Comparison of ENCODE assay signal across 10 cellular contexts in genomic region chr1:54219688-54220003, GRCh38. TPM values are rescaled to one million over a fixed set of nuclear protein-coding genes. Genes with fewer than 3 reads are reported as not detected.
DNase-seq lines count a peak whose midpoint lies in the region; ATAC-seq and TF ChIP-seq lines count a peak whose summit lies in the region.
"Had no signal": no experiment of that assay in that cellular context is flagged by ENCODE, and none has a peak within 500 bp of the region (broad histone marks: within the 10 kb centered on the region; RNA-seq: fewer than 3 reads in every experiment).

No MANE protein-coding gene starts in this region.

- peaks cover 6% of the 10 kb centered on the region for H4K20me1 ChIP-seq in osteoblast (ENCODE audit: insufficient read depth, low read length)

- peak overlapping the region; percentile 41 for H3K4me3 ChIP-seq in osteoblast (ENCODE audit: insufficient read depth, low read length)

- peaks cover 28% of the 10 kb centered on the region for H3K4me1 Mint-ChIP-seq in stimulated activated naive CD8-positive, alpha-beta T cell treated with anti-CD3 and anti-CD28 coated beads, Interleukin-15, amount 100 ng/mL, for 72 hours
- H3K4me1 Mint-ChIP-seq in dendritic cell treated with granulocyte-macrophage colony-stimulating factor and Interleukin-4, amounts not matched to agents 40 ng/mL and 50 ng/mL, for 4 days (ENCODE audit: low read depth) = peaks cover 36% of the 10 kb centered on the region

- H3K9me3 ChIP-seq in osteoblast (ENCODE audit: low read depth, low read length) = no peaks in the 10 kb centered on the region
- H3K9me3 ChIP-seq: Caco-2 had no signal

- peak overlapping the region; percentile 44 to 91 for H3K27ac Mint-ChIP-seq in stimulated activated naive CD8-positive, alpha-beta T cell treated with anti-CD3 and anti-CD28 coated beads, Interleukin-15, amount 100 ng/mL, for 72 hours
- peak overlapping the region; percentile 70 for H3K27ac Mint-ChIP-seq in dendritic cell treated with granulocyte-macrophage colony-stimulating factor and Interleukin-4, amounts not matched to agents 40 ng/mL and 50 ng/mL, for 4 days

- intact Hi-C loops in dendritic cell treated with granulocyte-macrophage colony-stimulating factor and Interleukin-4, amounts not matched to agents 40 ng/mL and 50 ng/mL, for 4 days (cut with micrococcal nuclease) = loop anchor here (10.0 kb wide), 1 partner anchor 265 kb away; no protein-coding TSS in a partner anchor

- H3K79me2 ChIP-seq in osteoblast (ENCODE audit: insufficient read depth, low read length) = no peaks in the 10 kb centered on the region

- H3K36me3 ChIP-seq in osteoblast (ENCODE audit: insufficient read depth, low read length) = peaks cover 45% of the 10 kb centered on the region

- peak overlapping the region; percentile 87 for H3K27ac ChIP-seq in osteoblast (ENCODE audit: low read depth, low read length)

- no peak for ATAC-seq in stimulated activated naive CD8-positive, alpha-beta T cell treated with anti-CD3 and anti-CD28 coated beads, Interleukin-15, amount 100 ng/mL, for 72 hours
- ATAC-seq in stimulated activated naive CD8-positive, alpha-beta T cell treated with anti-CD3 and anti-CD28 coated beads, Interleukin-15, Interleukin-2, amounts not matched to agents 100 U/mL and 50 U/mL, for 24 hours = no peak

- no peaks in the 10 kb centered on the region for H3K9me3 Mint-ChIP-seq in stimulated activated naive CD8-positive, alpha-beta T cell treated with anti-CD3 and anti-CD28 coated beads, Interleukin-15, amount 100 ng/mL, for 72 hours
- no peaks in the 10 kb centered on the region for H3K9me3 Mint-ChIP-seq in dendritic cell treated with granulocyte-macrophage colony-stimulating factor and Interleukin-4, amounts not matched to agents 40 ng/mL and 50 ng/mL, for 4 days

- peaks cover 25% of the 10 kb centered on the region for H3K4me1 ChIP-seq in osteoblast (ENCODE audit: insufficient read depth, low read length)
- H3K4me1 ChIP-seq: Caco-2 had no signal

- H3K4me3 Mint-ChIP-seq in stimulated activated naive CD8-positive, alpha-beta T cell treated with anti-CD3 and anti-CD28 coated beads, Interleukin-15, amount 100 ng/mL, for 72 hours = no peak overlapping the region
- no peak overlapping the region for H3K4me3 Mint-ChIP-seq in dendritic cell treated with granulocyte-macrophage colony-stimulating factor and Interleukin-4, amounts not matched to agents 40 ng/mL and 50 ng/mL, for 4 days

- no peak overlapping the region for H2AFZ ChIP-seq in osteoblast (ENCODE audit: low read length)

- DNase-seq in stimulated activated naive CD8-positive, alpha-beta T cell treated with anti-CD3 and anti-CD28 coated beads, Interleukin-15, amount 100 ng/mL, for 72 hours = no peak
- no peak for DNase-seq in stimulated activated naive CD8-positive, alpha-beta T cell treated with anti-CD3 and anti-CD28 coated beads, Interleukin-15, Interleukin-2, amounts not matched to agents 100 U/mL and 50 U/mL, for 24 hours
- DNase-seq in osteoblast (ENCODE audit: insufficient read length, low spot score, missing footprints) (no peak), NCI-H82 treated with DMSO at 0.1 percent for 48 hours (lab: John Stamatoyannopoulos, UW; ENCODE audit: unreplicated experiment) (no peak), SK-N-DZ (ENCODE audit: low spot score) (no peak), NCI-H82 (lab: John Stamatoyannopoulos, UW) (no peak)
- DNase-seq in stimulated activated CD4-positive, alpha-beta T cell treated with anti-CD3 and anti-CD28 coated beads, Interleukin-15, amount 100 ng/mL, for 24 hours = no peak
- DNase-seq: Caco-2, NCI-H510A treated with DMSO at 0.1 percent for 48 hours had no signal

- H3K27me3 ChIP-seq in osteoblast (ENCODE audit: insufficient read depth, low read length) = no peaks in the 10 kb centered on the region

- H3K4me2 ChIP-seq in osteoblast (ENCODE audit: insufficient read depth, low read length) = peak overlapping the region; percentile 71

- H3K27me3 Mint-ChIP-seq in stimulated activated naive CD8-positive, alpha-beta T cell treated with anti-CD3 and anti-CD28 coated beads, Interleukin-15, amount 100 ng/mL, for 72 hours = no peaks in the 10 kb centered on the region
- H3K27me3 Mint-ChIP-seq in dendritic cell treated with granulocyte-macrophage colony-stimulating factor and Interleukin-4, amounts not matched to agents 40 ng/mL and 50 ng/mL, for 4 days = no peaks in the 10 kb centered on the region

- H3K36me3 Mint-ChIP-seq in dendritic cell treated with granulocyte-macrophage colony-stimulating factor and Interleukin-4, amounts not matched to agents 40 ng/mL and 50 ng/mL, for 4 days (ENCODE audit: low read depth) = peaks cover 90% of the 10 kb centered on the region

- TF ChIP-seq CTCF in osteoblast (IDR thresholded peaks at IDR 0.05; ENCODE audit: extremely low read depth, low read depth, low read length) = no peak

RNA-seq across cellular contexts. Expression of gene MRPL37, which starts 19.7 kb away (rescaled TPM):
- total RNA-seq in osteoblast = 88.7 and 96.7 TPM in 2 replicates
- 90.9 and 96.7 TPM in 2 replicates for polyA plus RNA-seq in SK-N-DZ (2014; cell fraction: cytosol; rRNA removed)
- 51.6 and 56.6 TPM in 2 replicates for polyA plus RNA-seq in SK-N-DZ (2014; cell fraction: nucleus; rRNA removed)

RNA-seq across cellular contexts. Expression of gene CYB5RL, which starts 19.8 kb away (rescaled TPM):
- total RNA-seq in osteoblast = 10.3 and 11.6 TPM in 2 replicates
- polyA plus RNA-seq in SK-N-DZ (2014; cell fraction: cytosol; rRNA removed) = 12.1 and 18.6 TPM in 2 replicates
- polyA plus RNA-seq in SK-N-DZ (2014; cell fraction: nucleus; rRNA removed) = 11.0 and 14.0 TPM in 2 replicates
